Comparison of ENCODE assay signal across 26 cellular contexts in the genomic region with DNA sequence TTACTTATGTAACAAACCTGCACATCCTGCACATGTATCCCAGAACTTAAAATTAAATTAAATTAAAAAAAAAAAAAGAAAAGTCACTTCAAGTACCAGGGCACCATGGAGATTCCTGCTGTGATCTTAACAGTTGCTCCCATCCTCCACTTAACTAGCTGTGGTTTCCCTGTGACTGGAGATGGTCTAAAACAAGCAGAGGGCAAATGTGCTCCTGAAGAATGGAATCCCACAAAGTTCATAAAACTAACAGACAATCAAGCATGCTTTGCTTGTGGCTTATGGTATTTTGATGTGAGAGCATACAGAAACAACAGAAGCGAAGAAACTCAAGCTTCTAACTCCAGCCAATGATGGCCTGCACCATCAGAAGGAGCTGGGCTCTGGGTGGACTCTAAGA.
"Had no signal": no experiment of that assay in that cellular context is flagged by ENCODE, and none has a peak within 500 bp of the region (broad histone marks: within the 10 kb centered on the region; RNA-seq: fewer than 3 reads in every experiment).

No MANE protein-coding gene starts in this region.

- H3K27ac ChIP-seq: body of pancreas, esophagus muscularis mucosa, neural progenitor cell, parathyroid adenoma, psoas muscle, right atrium auricular region, spleen, testis, WERI-Rb-1 had no signal

- H3K79me2 ChIP-seq: parathyroid adenoma had no signal

- H3K4me3 Mint-ChIP-seq: activated CD4-positive, alpha-beta memory T cell treated with anti-CD3 and anti-CD28 coated beads, Interleukin-2, amount 10 ng/mL, durations not matched to agents 7 days and 5 days; activated CD4-positive, alpha-beta T cell treated with anti-CD3 and anti-CD28 coated beads, Interleukin-2, amount 10 ng/mL, durations not matched to agents 7 days and 5 days; activated T-cell treated with anti-CD3 and anti-CD28 coated beads, Interleukin-2, amount 50 U/mL, for 4 hours; natural killer cell; neural progenitor cell; T-helper 2 cell treated with Interferon-gamma antibody and Interleukin-4, amounts not matched to agents 5 μg/mL and 100 μg/mL, for 36 hours had no signal

- H3K27ac Mint-ChIP-seq: activated CD4-positive, alpha-beta memory T cell treated with anti-CD3 and anti-CD28 coated beads, Interleukin-2, amount 10 ng/mL, durations not matched to agents 7 days and 5 days; activated CD4-positive, alpha-beta T cell treated with anti-CD3 and anti-CD28 coated beads, Interleukin-2, amount 10 ng/mL, durations not matched to agents 7 days and 5 days; activated naive CD4-positive, alpha-beta T cell treated with anti-CD3 and anti-CD28 coated beads, Interleukin-2, amount 50 U/mL, for 72 hours; activated T-helper 2 cell treated with anti-CD3 and anti-CD28 coated beads, Interferon-gamma antibody, Interleukin-2, Interleukin-4, amounts not matched to agents 10 μg/mL and 5 μg/mL and 100 μg/mL, durations not matched to agents 14 hours and 24 hours and 36 hours; natural killer cell; neural progenitor cell; T-helper 2 cell treated with Interferon-gamma antibody and Interleukin-4, amounts not matched to agents 5 μg/mL and 100 μg/mL, for 36 hours had no signal

- DNase-seq: activated CD4-positive, alpha-beta memory T cell treated with anti-CD3 and anti-CD28 coated beads, Interleukin-2, amount 10 ng/mL, durations not matched to agents 7 days and 5 days; activated CD4-positive, alpha-beta T cell treated with anti-CD3 and anti-CD28 coated beads, Interleukin-2, amount 10 ng/mL, durations not matched to agents 7 days and 5 days; activated naive CD4-positive, alpha-beta T cell; activated T-cell treated with anti-CD3 and anti-CD28 coated beads, Interleukin-2, amount 50 U/mL, for 4 hours; body of pancreas; dermis blood vessel endothelial cell; effector CD4-positive, alpha-beta T cell; foreskin melanocyte; islet precursor cell; natural killer cell; occipital lobe; psoas muscle; spleen; stimulated activated naive CD4-positive, alpha-beta T cell treated with Interleukin-2 at 50 U/mL for 16 hours; T-helper 1 cell; testis; trophoblast cell; WERI-Rb-1 had no signal

- H3K36me3 ChIP-seq: esophagus muscularis mucosa, neural progenitor cell, right atrium auricular region, spleen, WERI-Rb-1 had no signal

- H3K36me3 Mint-ChIP-seq: activated naive CD4-positive, alpha-beta T cell treated with anti-CD3 and anti-CD28 coated beads, Interleukin-2, amount 50 U/mL, for 72 hours; neural progenitor cell had no signal

- H3K4me1 ChIP-seq: body of pancreas, neural progenitor cell, parathyroid adenoma, psoas muscle, testis had no signal

- H2AFZ ChIP-seq: neural progenitor cell, parathyroid adenoma had no signal

- H3K27me3 ChIP-seq: body of pancreas, esophagus muscularis mucosa, neural progenitor cell, right atrium auricular region, spleen, testis had no signal

- H3K4me2 ChIP-seq: neural progenitor cell had no signal

- ATAC-seq: activated CD4-positive, CD25-positive, alpha-beta regulatory T cell treated with anti-CD3 and anti-CD28 coated beads, Interleukin-2, amount 50 U/mL, for 24 hours; activated naive CD4-positive, alpha-beta T cell treated with anti-CD3 and anti-CD28 coated beads, Interleukin-2, amount 50 U/mL, for 72 hours; activated T-cell treated with anti-CD3 and anti-CD28 coated beads, Interleukin-2, amount 50 U/mL, for 4 hours; body of pancreas; natural killer cell; psoas muscle had no signal

- H3K4me3 ChIP-seq: body of pancreas, esophagus muscularis mucosa, neural progenitor cell, psoas muscle, right atrium auricular region, spleen, testis had no signal

- H3K9me3 ChIP-seq: body of pancreas, esophagus muscularis mucosa, psoas muscle, spleen, testis had no signal

- H3K9me3 Mint-ChIP-seq: activated CD4-positive, alpha-beta memory T cell treated with anti-CD3 and anti-CD28 coated beads, Interleukin-2, amount 10 ng/mL, durations not matched to agents 7 days and 5 days; activated CD4-positive, alpha-beta T cell treated with anti-CD3 and anti-CD28 coated beads, Interleukin-2, amount 10 ng/mL, durations not matched to agents 7 days and 5 days; activated T-cell treated with anti-CD3 and anti-CD28 coated beads, Interleukin-2, amount 50 U/mL, for 4 hours; natural killer cell; T-helper 2 cell treated with Interferon-gamma antibody and Interleukin-4, amounts not matched to agents 5 μg/mL and 100 μg/mL, for 36 hours had no signal

- H3K9ac ChIP-seq: neural progenitor cell, parathyroid adenoma had no signal
